Comparison of ENCODE assay signal across 19 cellular contexts in genomic region chr2:102801858-102802699, GRCh38. TPM values are rescaled to one million over a fixed set of nuclear protein-coding genes. Genes with fewer than 3 reads are reported as not detected.
DNase-seq lines count a peak whose midpoint lies in the region; ATAC-seq and TF ChIP-seq lines count a peak whose summit lies in the region.
"Had no signal": no experiment of that assay in that cellular context is flagged by ENCODE, and none has a peak within 500 bp of the region (broad histone marks: within the 10 kb centered on the region; RNA-seq: fewer than 3 reads in every experiment).

No MANE protein-coding gene starts in this region.

- 53 to 67% (median 55%) methylated on average over 11 of the region's 11 CpGs for WGBS in psoas muscle, 3 donors
- WGBS in body of pancreas, 2 donors, result 93 to 96% methylated on average over 10 to 11 of the region's 11 CpGs

- no peak overlapping the region for H3K4me3 ChIP-seq in psoas muscle
- no peak overlapping the region for H3K4me3 ChIP-seq in body of pancreas
- H3K4me3 ChIP-seq: K562, PC-9 had no signal

- H3K27ac ChIP-seq in psoas muscle (peak overlapping the region; percentile 89), body of pancreas (no peak overlapping the region)
- H3K27ac ChIP-seq: 22Rv1, PC-9 had no signal

- ATAC-seq in Right ventricle myocardium inferior (peak; percentile 55), left lobe of liver (peak; percentile 80), psoas muscle (peak; percentile 74 to 80 (median 77)), HG02852 (IDR thresholded peaks at IDR 0.05; ENCODE audit: unreplicated experiment) (no peak), body of pancreas (no peak)

- peaks cover 4% of the 10 kb centered on the region for H3K9me3 ChIP-seq in psoas muscle
- peaks cover 0 to 16% (median 0%) of the 10 kb centered on the region in 3 donors for H3K9me3 ChIP-seq in body of pancreas
- H3K9me3 ChIP-seq: BE2C had no signal

- TF ChIP-seq CTCF in psoas muscle (IDR thresholded peaks at IDR 0.05) (no peak), body of pancreas (IDR thresholded peaks at IDR 0.05) (no peak)

- no peak for DNase-seq in Right ventricle myocardium inferior (ENCODE audit: missing footprints)
- no peak for DNase-seq in cardiac septum (ENCODE audit: low spot score)
- DNase-seq in left lobe of liver (ENCODE audit: low spot score), result peak; percentile 85
- DNase-seq in psoas muscle, result peak in 1 of 2 donors; percentile 58
- no peak for DNase-seq in body of pancreas
- no peak for DNase-seq in stimulated activated naive CD4-positive, alpha-beta T cell treated with Interleukin-2 at 50 U/mL for 16 hours (lab: John Stamatoyannopoulos, UW)
- no peak for DNase-seq in NCI-H187 (lab: John Stamatoyannopoulos, UW)
- DNase-seq: DMS153, Kasumi-1, NCI-H1105 treated with DMSO at 0.1 percent for 48 hours, NCI-H146, NCI-H2029, NCI-H526 treated with DMSO at 0.1 percent for 48 hours, PC-9, SHP77 had no signal

- intact Hi-C loops in Right ventricle myocardium inferior (cut with DNase I) (no loop called here), cardiac septum (cut with DNase I) (no loop called here), psoas muscle (cut with DNase I) (loop anchor here (2.0 to 10.0 kb wide), 2 partner anchors 13 to 197 kb away; no protein-coding TSS in a partner anchor), body of pancreas (cut with DNase I) (no loop called here)

- H3K4me1 ChIP-seq in psoas muscle (peaks cover 45% of the 10 kb centered on the region), body of pancreas (no peaks in the 10 kb centered on the region)
- H3K4me1 ChIP-seq: BE2C had no signal

- H3K36me3 ChIP-seq in psoas muscle (ENCODE audit: insufficient read depth in 1 of 2, low read depth in 1 of 2) (peaks cover 0 to 23% of the 10 kb centered on the region in 2 donors), body of pancreas (replicated peaks in 1 of 2; ENCODE audit: insufficient read depth in 1 of 2, low read depth in 2 of 2) (no peaks in the 10 kb centered on the region)
- H3K36me3 ChIP-seq: BE2C had no signal

- TF ChIP-seq POLR2A in body of pancreas (IDR thresholded peaks at IDR 0.05), result no peak

- H3K27me3 ChIP-seq in psoas muscle (ENCODE audit: insufficient read depth in 3 of 3, low read length in 2 of 3) (no peaks in the 10 kb centered on the region), body of pancreas (no peaks in the 10 kb centered on the region)
- H3K27me3 ChIP-seq: BE2C had no signal

RNA-seq across cellular contexts. Expression of gene TMEM182, which starts 40.2 kb away (rescaled TPM):
- total RNA-seq in Right ventricle myocardium inferior (175 TPM), cardiac septum (135 TPM), left lobe of liver (1.6 TPM), psoas muscle (100 to 1,000 TPM in 1 of 4 donors, 10 to 100 TPM in 3; 25.8 to 100 (median 33.6) TPM), body of pancreas (1 to 10 TPM in 1 of 2 donors, under 1 TPM in 1; 0.33 to 1.8 TPM)
- polyA plus RNA-seq in psoas muscle, result 10 to 100 TPM in 1 of 3 donors, 1 to 10 TPM in 2; 3.3 to 16.8 (median 8.9) TPM

Comparison
In these comparisons a context has a peak if more than half of its experiments do, and no peak if none do; other contexts are left out.
1. ATAC-seq: peak in Right ventricle myocardium inferior (single experiment), left lobe of liver (single experiment) and psoas muscle (4 of 4); none in HG02852 (single experiment) and body of pancreas (single experiment).
2. RNA of gene TMEM182, which starts 40.2 kb away (total RNA-seq): 175 TPM in Right ventricle myocardium inferior (single experiment), 135 TPM in cardiac septum (single experiment) and 25.8 to 100 TPM in psoas muscle; 0.33 to 1.8 TPM in body of pancreas and 1.6 TPM in left lobe of liver (single experiment); every median in the first group is over 4 times any median in the second.
3. intact Hi-C loops: an anchor here in psoas muscle (2.0 to 10.0 kb wide); none called in Right ventricle myocardium inferior, cardiac septum and body of pancreas.